In genomic region chr16:84952335-84953050, GRCh38 we compare ENCODE assay signal across 8 cellular contexts. TPM values are rescaled to one million over a fixed set of nuclear protein-coding genes. Genes with fewer than 3 reads are reported as not detected.
A peak's percentile ranks its signal among the peaks of the same experiment; 100 is the strongest.
DNase-seq lines count a peak whose midpoint lies in the region; FAIRE-seq and TF ChIP-seq lines count a peak whose summit lies in the region.

No MANE protein-coding gene starts in this region.

- no peaks in the 10 kb centered on the region for H3K9me3 Mint-ChIP-seq in activated naive CD8-positive, alpha-beta T cell treated with anti-CD3 and anti-CD28 coated beads for 36 hours
- H3K9me3 Mint-ChIP-seq in progenitor cell of endocrine pancreas (ENCODE audit: low read depth): no peaks in the 10 kb centered on the region

- peak; percentile 84 for FAIRE-seq in GM19239 (lab: Jason Lieb, UNC)

- no peaks in the 10 kb centered on the region for H3K27me3 Mint-ChIP-seq in activated naive CD8-positive, alpha-beta T cell treated with anti-CD3 and anti-CD28 coated beads for 36 hours
- H3K27me3 Mint-ChIP-seq in progenitor cell of endocrine pancreas: peaks cover 3% of the 10 kb centered on the region

- H3K4me3 ChIP-seq in cardiac muscle cell: no peak overlapping the region

- H3K27ac ChIP-seq in cardiac muscle cell: peak overlapping the region; percentile 98

- H3K36me3 Mint-ChIP-seq in activated naive CD8-positive, alpha-beta T cell treated with anti-CD3 and anti-CD28 coated beads for 36 hours: no peaks in the 10 kb centered on the region
- no peaks in the 10 kb centered on the region for H3K36me3 Mint-ChIP-seq in progenitor cell of endocrine pancreas (ENCODE audit: insufficient read depth)

- no peak overlapping the region for H3K27ac Mint-ChIP-seq in activated naive CD8-positive, alpha-beta T cell treated with anti-CD3 and anti-CD28 coated beads for 36 hours
- H3K27ac Mint-ChIP-seq in progenitor cell of endocrine pancreas: peak overlapping the region; percentile 59

- peak; percentile 83 for TF ChIP-seq CTCF in cardiac muscle cell (IDR thresholded peaks at IDR 0.05; ENCODE audit: low read depth, low read length)
- peak; percentile 90 for TF ChIP-seq CTCF in progenitor cell of endocrine pancreas (IDR thresholded peaks at IDR 0.05; ENCODE audit: unreplicated experiment)

- peak; percentile 85 for DNase-seq in AG08395 (ENCODE audit: low spot score)
- DNase-seq in GM19239 (ENCODE audit: insufficient read length, low spot score): peak; percentile 74
- peak; percentile 87 for DNase-seq in NAMALWA (ENCODE audit: low spot score)
- DNase-seq in SKM-1 (lab: John Stamatoyannopoulos, UW; ENCODE audit: unreplicated experiment): peak; percentile 74
- DNase-seq in activated naive CD8-positive, alpha-beta T cell treated with anti-CD3 and anti-CD28 coated beads for 36 hours: peak; percentile 56
- peak; percentile 90 to 91 for DNase-seq in cardiac muscle cell (ENCODE audit: low read depth in 1 of 2, low spot score in 1 of 2)
- peak; percentile 74 for DNase-seq in progenitor cell of endocrine pancreas (ENCODE audit: low spot score, unreplicated experiment)
- peak; percentile 89 for DNase-seq in ureter (ENCODE audit: low spot score)

- H3K9me3 ChIP-seq in cardiac muscle cell (ENCODE audit: low read depth): no peaks in the 10 kb centered on the region

- peaks cover 20% of the 10 kb centered on the region for H3K4me1 ChIP-seq in cardiac muscle cell (ENCODE audit: low read depth)

- no peaks in the 10 kb centered on the region for H3K27me3 ChIP-seq in cardiac muscle cell

- H3K4me3 Mint-ChIP-seq in activated naive CD8-positive, alpha-beta T cell treated with anti-CD3 and anti-CD28 coated beads for 36 hours: no peak overlapping the region
- H3K4me3 Mint-ChIP-seq in progenitor cell of endocrine pancreas (ENCODE audit: low read depth): no peak overlapping the region

- H3K36me3 ChIP-seq in cardiac muscle cell: no peaks in the 10 kb centered on the region

- peaks cover 2% of the 10 kb centered on the region for H3K4me1 Mint-ChIP-seq in activated naive CD8-positive, alpha-beta T cell treated with anti-CD3 and anti-CD28 coated beads for 36 hours
- peaks cover 12% of the 10 kb centered on the region for H3K4me1 Mint-ChIP-seq in progenitor cell of endocrine pancreas (ENCODE audit: low read depth)

RNA-seq across cellular contexts. Expression of gene ZDHHC7, which starts 58.8 kb away (rescaled TPM):
- 10 to 100 TPM; 27.4 to 30.0 TPM for total RNA-seq in activated naive CD8-positive, alpha-beta T cell treated with anti-CD3 and anti-CD28 coated beads for 36 hours
- 65.0 and 70.1 TPM in 2 replicates for total RNA-seq in cardiac muscle cell
- 57.8 and 71.6 TPM in 2 replicates for polyA plus RNA-seq in cardiac muscle cell
- 67.3 TPM in 2 replicates for total RNA-seq in progenitor cell of endocrine pancreas
- 50.5 TPM for total RNA-seq in ureter
